In the genomic region with DNA sequence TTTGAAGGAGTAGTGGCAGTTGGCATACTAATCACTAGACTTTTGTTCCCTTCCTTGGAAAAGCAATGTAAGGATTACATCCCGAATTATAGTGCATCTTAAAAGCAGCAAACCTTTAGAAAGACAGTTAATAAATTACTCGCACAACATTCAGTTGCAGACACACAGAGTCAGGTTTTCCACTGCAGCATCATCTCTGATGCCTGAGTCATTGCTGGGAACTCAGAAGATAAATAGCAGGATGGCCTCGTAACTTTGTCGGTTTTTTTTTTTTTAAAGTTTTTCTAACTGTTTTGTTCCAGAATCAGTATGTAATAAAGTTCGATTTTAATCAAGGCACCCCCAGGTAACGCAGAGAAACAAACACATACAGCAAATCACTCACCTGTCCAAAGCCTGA, we compare ENCODE assay signal across 15 cellular contexts. TPM values are rescaled to one million over a fixed set of nuclear protein-coding genes. Genes with fewer than 3 reads are reported as not detected.
DNase-seq lines count a peak whose midpoint lies in the region; ATAC-seq and TF ChIP-seq lines count a peak whose summit lies in the region.
"Had no signal": no experiment of that assay in that cellular context is flagged by ENCODE, and none has a peak within 500 bp of the region (broad histone marks: within the 10 kb centered on the region; RNA-seq: fewer than 3 reads in every experiment).

No MANE protein-coding gene starts in this region.

- no peak overlapping the region for H3K27ac Mint-ChIP-seq in stimulated activated memory B cell treated with anti-CD40 and anti-IgM and Interleukin-4, amounts not matched to agents 10 μg/mL and 1 μg/mL and 100 μg/mL, for 72 hours

- no peaks in the 10 kb centered on the region for H3K9me3 Mint-ChIP-seq in stimulated activated memory B cell treated with anti-CD40 and anti-IgM and Interleukin-4, amounts not matched to agents 10 μg/mL and 1 μg/mL and 100 μg/mL, for 72 hours

- no peaks in the 10 kb centered on the region for H3K9me3 ChIP-seq in mucosa of descending colon
- H3K9me3 ChIP-seq: ascending aorta, Peyer's patch, psoas muscle had no signal

- H3K36me3 ChIP-seq in mucosa of descending colon (ENCODE audit: low read depth) = no peaks in the 10 kb centered on the region
- H3K36me3 ChIP-seq: Peyer's patch had no signal

- intact Hi-C loops in mucosa of descending colon (cut with DNase I, micrococcal nuclease) = no loop called here

- no peaks in the 10 kb centered on the region for H3K27me3 Mint-ChIP-seq in stimulated activated memory B cell treated with anti-CD40 and anti-IgM and Interleukin-4, amounts not matched to agents 10 μg/mL and 1 μg/mL and 100 μg/mL, for 72 hours

- peaks cover 22% of the 10 kb centered on the region for H3K4me1 Mint-ChIP-seq in stimulated activated memory B cell treated with anti-CD40 and anti-IgM and Interleukin-4, amounts not matched to agents 10 μg/mL and 1 μg/mL and 100 μg/mL, for 72 hours

- no peak overlapping the region for H3K4me3 Mint-ChIP-seq in stimulated activated memory B cell treated with anti-CD40 and anti-IgM and Interleukin-4, amounts not matched to agents 10 μg/mL and 1 μg/mL and 100 μg/mL, for 72 hours

- H3K4me3 ChIP-seq in mucosa of descending colon = no peak overlapping the region
- H3K4me3 ChIP-seq: ascending aorta, Peyer's patch, psoas muscle had no signal

- in situ Hi-C loops in ACHN (cut with HindIII; ENCODE audit: low pct_ligation_motif_present, low pct_unique_long_range_greater_than_20kb, low sequenced_read_pairs) = no loop called here
- in situ Hi-C loops in Caki2 (cut with HindIII; ENCODE audit: low pct_unique_long_range_greater_than_20kb, low sequenced_read_pairs) = no loop called here

- no peak for TF ChIP-seq CTCF in mucosa of descending colon (IDR thresholded peaks at IDR 0.05)

- ATAC-seq in stimulated activated memory B cell treated with anti-CD40 and anti-IgM and Interleukin-4, amounts not matched to agents 10 μg/mL and 1 μg/mL and 100 μg/mL, for 72 hours = no peak
- no peak for ATAC-seq in mucosa of descending colon
- ATAC-seq: psoas muscle had no signal

- H3K4me1 ChIP-seq in mucosa of descending colon (ENCODE audit: low read depth) = no peaks in the 10 kb centered on the region
- H3K4me1 ChIP-seq: ascending aorta, Peyer's patch, psoas muscle had no signal

- H3K36me3 Mint-ChIP-seq in stimulated activated memory B cell treated with anti-CD40 and anti-IgM and Interleukin-4, amounts not matched to agents 10 μg/mL and 1 μg/mL and 100 μg/mL, for 72 hours = peaks cover 44% of the 10 kb centered on the region

- DNase-seq in ACHN (peak; percentile 50), Caki2 (ENCODE audit: low read depth) (peak; percentile 69), iris pigment epithelial cell (ENCODE audit: low read depth) (peak; percentile 76), mucosa of descending colon (no peak), dedifferentiated amniotic fluid mesenchymal stem cell (ENCODE audit: extremely low spot score) (no peak)
- DNase-seq in activated naive CD4-positive, alpha-beta T cell treated with anti-CD3 and anti-CD28 coated beads, Interleukin-2, amount 50 U/mL, for 16 hours = peak; percentile 38
- DNase-seq: glutamatergic neuron, NCI-H1105, NCI-H510A treated with DMSO at 0.1 percent for 48 hours, Peyer's patch, psoas muscle had no signal

RNA-seq across cellular contexts. Expression of gene GJA10, which starts 34.3 kb away (rescaled TPM):
- not detected in 2 replicates for total RNA-seq in Caki2 (2014; rRNA removed; shearing (Covaris generic); ENCODE audit: low replicate concordance)
- total RNA-seq in mucosa of descending colon = not detected
- total RNA-seq: activated CD8-positive, alpha-beta memory T cell treated with anti-CD3 and anti-CD28 coated beads for 36 hours; ascending aorta; kidney epithelial cell; Peyer's patch; psoas muscle had no signal

Comparison
In these comparisons a context has a peak if more than half of its experiments do, and no peak if none do; other contexts are left out.
1. DNase-seq: peak in ACHN (single experiment), Caki2 (single experiment), activated naive CD4-positive, alpha-beta T cell treated with anti-CD3 and anti-CD28 coated beads, Interleukin-2, amount 50 U/mL, for 16 hours (single experiment) and iris pigment epithelial cell (single experiment); none in mucosa of descending colon (0 of 3) and dedifferentiated amniotic fluid mesenchymal stem cell (single experiment).